Comparison of ENCODE assay signal across 24 cellular contexts in genomic region chr14:100219126-100219785, GRCh38. TPM values are rescaled to one million over a fixed set of nuclear protein-coding genes. Genes with fewer than 3 reads are reported as not detected.
DNase-seq lines count a peak whose midpoint lies in the region; ATAC-seq, FAIRE-seq and TF ChIP-seq lines count a peak whose summit lies in the region.
"Had no signal": no experiment of that assay in that cellular context is flagged by ENCODE, and none has a peak within 500 bp of the region (broad histone marks: within the 10 kb centered on the region; RNA-seq: fewer than 3 reads in every experiment).

No MANE protein-coding gene starts in this region.

- H3K9me3 Mint-ChIP-seq in astrocyte (ENCODE audit: unreplicated experiment) (no peaks in the 10 kb centered on the region), natural killer cell (no peaks in the 10 kb centered on the region), HFFc6 (no peaks in the 10 kb centered on the region)
- H3K9me3 Mint-ChIP-seq: activated T-helper 1 cell treated with anti-CD3 and anti-CD28 coated beads, Interleukin-12 subunit alpha, Interleukin-12 subunit beta, Interleukin-2, Interleukin-4 antibody, amounts not matched to agents 30 ng/mL and 10 ng/mL and 1 ng/mL, durations not matched to agents 14 hours and 24 hours and 36 hours; CD8-positive, alpha-beta memory T cell; neural crest cell; stimulated activated effector memory CD8-positive, alpha-beta T cell treated with anti-CD3 and anti-CD28 coated beads, Interleukin-12 subunit alpha, Interleukin-12 subunit beta, amount 100 ng/mL, for 72 hours had no signal

- BruUV-seq in HepG2 (replicated peaks; lab: Mats Ljungman, UMichigan): no TSS peak

- no peak overlapping the region for H3K4me2 ChIP-seq in HepG2 (ENCODE audit: low read depth, low read length)
- H3K4me2 ChIP-seq in astrocyte (ENCODE audit: low read length): no peak overlapping the region

- H3K4me3 ChIP-seq in HepG2 (replicated peaks in 1 of 3; ENCODE audit: insufficient read depth in 1 of 3, low read depth in 2 of 3, low read length in 3 of 3) (no peak overlapping the region), right lobe of liver (no peak overlapping the region), astrocyte (ENCODE audit: insufficient read depth, low read depth, low read length) (no peak overlapping the region)
- H3K4me3 ChIP-seq: cardiac muscle cell, heart left ventricle, psoas muscle had no signal

- POLR2A ChIA-PET in HepG2 (lab: Yijun Ruan, JAX): no interaction called here

- no peak overlapping the region for H3K27ac ChIP-seq in HepG2 (ENCODE audit: extremely low read length, insufficient read depth, low read length)
- H3K27ac ChIP-seq in right lobe of liver: no peak overlapping the region
- H3K27ac ChIP-seq in astrocyte (ENCODE audit: low read depth, low read length): no peak overlapping the region
- H3K27ac ChIP-seq: cardiac muscle cell, heart left ventricle, psoas muscle had no signal

- TF ChIP-seq RAD21 in HepG2 (CRISPR knock-in tag; IDR thresholded peaks at IDR 0.05): no peak

- CTCF ChIA-PET in HepG2 (lab: Yijun Ruan, JAX; ENCODE audit: low intra/inter-chr PET ratio, low total read pairs): no interaction called here

- no peaks in the 10 kb centered on the region; a peak in 1 of 5 replicates for H3K27me3 ChIP-seq in HepG2 (ENCODE audit: control insufficient read depth in 1 of 2, insufficient read depth in 2 of 2, low read length in 2 of 2)
- H3K27me3 ChIP-seq in right lobe of liver: no peaks in the 10 kb centered on the region
- H3K27me3 ChIP-seq in astrocyte (ENCODE audit: insufficient read depth, low read length): no peaks in the 10 kb centered on the region
- H3K27me3 ChIP-seq: cardiac muscle cell, heart left ventricle had no signal

- WGBS in HepG2 (ENCODE audit: low lambda C conversion rate): 100% methylated on average over 4 of the region's 4 CpGs
- WGBS in right lobe of liver (ENCODE audit: insufficient coverage, low coverage, low lambda C conversion rate, missing lambda C conversion rate): 100% methylated on average over 3 of the region's 4 CpGs

- H3K36me3 Mint-ChIP-seq in astrocyte (ENCODE audit: low read depth, unreplicated experiment) (no peaks in the 10 kb centered on the region), natural killer cell (no peaks in the 10 kb centered on the region), HFFc6 (ENCODE audit: low read depth) (no peaks in the 10 kb centered on the region)
- H3K36me3 Mint-ChIP-seq: CD8-positive, alpha-beta memory T cell; stimulated activated effector memory CD8-positive, alpha-beta T cell treated with anti-CD3 and anti-CD28 coated beads, Interleukin-12 subunit alpha, Interleukin-12 subunit beta, amount 100 ng/mL, for 72 hours had no signal

- H3K27ac Mint-ChIP-seq in astrocyte (ENCODE audit: unreplicated experiment): peak overlapping the region; percentile 36
- H3K27ac Mint-ChIP-seq in natural killer cell: no peak overlapping the region
- no peak overlapping the region for H3K27ac Mint-ChIP-seq in HFFc6
- H3K27ac Mint-ChIP-seq: activated T-helper 1 cell treated with anti-CD3 and anti-CD28 coated beads, Interleukin-12 subunit alpha, Interleukin-12 subunit beta, Interleukin-2, Interleukin-4 antibody, amounts not matched to agents 30 ng/mL and 10 ng/mL and 1 ng/mL, durations not matched to agents 14 hours and 24 hours and 36 hours; stimulated activated effector memory CD8-positive, alpha-beta T cell treated with anti-CD3 and anti-CD28 coated beads, Interleukin-12 subunit alpha, Interleukin-12 subunit beta, amount 100 ng/mL, for 72 hours had no signal

- TF ChIP-seq EP300 in HepG2 (IDR thresholded peaks at IDR 0.05; ENCODE audit: low read depth in 2 of 2, low read length in 2 of 2) (no peak), HepG2 (CRISPR knock-in tag; IDR thresholded peaks at IDR 0.05; ENCODE audit: borderline replicate concordance) (no peak)

- H3K79me2 ChIP-seq in HepG2 (ENCODE audit: insufficient read depth, low read length) (peaks cover 22% of the 10 kb centered on the region), astrocyte (ENCODE audit: insufficient read depth, low read length) (peaks cover 16% of the 10 kb centered on the region)

- H3K36me3 ChIP-seq in HepG2 (replicated peaks in 1 of 2; ENCODE audit: control insufficient read depth in 1 of 2, insufficient read depth in 2 of 2, low read length in 2 of 2) (no peaks in the 10 kb centered on the region), right lobe of liver (no peaks in the 10 kb centered on the region), astrocyte (ENCODE audit: insufficient read depth, low read length) (no peaks in the 10 kb centered on the region)
- H3K36me3 ChIP-seq: cardiac muscle cell, heart left ventricle had no signal

- no peak for TF ChIP-seq CTCF in HepG2 (CRISPR knock-in tag; IDR thresholded peaks at IDR 0.05)
- no peak for TF ChIP-seq CTCF in right lobe of liver (IDR thresholded peaks at IDR 0.05)
- no peak for TF ChIP-seq CTCF in astrocyte (IDR thresholded peaks at IDR 0.05; ENCODE audit: insufficient read depth, low read depth, low read length)
- TF ChIP-seq CTCF in natural killer cell (IDR thresholded peaks at IDR 0.05): no peak
- TF ChIP-seq CTCF in HFFc6 (IDR thresholded peaks at IDR 0.05): no peak

- TF ChIP-seq POLR2A in HepG2 (IDR thresholded peaks at IDR 0.05; ENCODE audit: insufficient read depth in 1 of 2, low read depth in 2 of 2, low read length in 2 of 2) (no peak), right lobe of liver (IDR thresholded peaks at IDR 0.05) (no peak)

- H2AFZ ChIP-seq in HepG2 (ENCODE audit: low read length): no peak overlapping the region
- H2AFZ ChIP-seq in astrocyte (ENCODE audit: low read depth, low read length): no peak overlapping the region

- H3K4me1 Mint-ChIP-seq in astrocyte (ENCODE audit: low read depth, unreplicated experiment) (no peaks in the 10 kb centered on the region), natural killer cell (peaks cover 5 to 25% of the 10 kb centered on the region in 2 donors), HFFc6 (ENCODE audit: low read depth) (peaks cover 9% of the 10 kb centered on the region)

- no peaks in the 10 kb centered on the region for H4K20me1 ChIP-seq in HepG2 (ENCODE audit: insufficient read depth, low read length)
- peaks cover 18% of the 10 kb centered on the region for H4K20me1 ChIP-seq in astrocyte (ENCODE audit: insufficient read depth, low read length)

- DNase-seq in HepG2 (ENCODE audit: low spot score) (no peak), right lobe of liver (no peak), astrocyte (ENCODE audit: low read depth) (no peak), left kidney (ENCODE audit: low read depth, low spot score) (peak; percentile 47), natural killer cell (no peak), HFFc6 (no peak)
- DNase-seq: amniotic stem cell; CD8-positive, alpha-beta memory T cell; dermis blood vessel endothelial cell; left ventricle myocardium superior; NCI-H1105; NCI-H2081; NCI-H82; OCI-M1; psoas muscle; SHP77 treated with DMSO at 0.1 percent for 48 hours; stimulated activated CD4-positive, alpha-beta T cell treated with anti-CD3 and anti-CD28 coated beads, Interleukin-1b, Interleukin-23, amount 100 ng/mL, for 48 hours had no signal

- H3K4me3 Mint-ChIP-seq in astrocyte (ENCODE audit: unreplicated experiment) (no peak overlapping the region), natural killer cell (no peak overlapping the region), HFFc6 (no peak overlapping the region)
- H3K4me3 Mint-ChIP-seq: activated T-helper 1 cell treated with anti-CD3 and anti-CD28 coated beads, Interleukin-12 subunit alpha, Interleukin-12 subunit beta, Interleukin-2, Interleukin-4 antibody, amounts not matched to agents 30 ng/mL and 10 ng/mL and 1 ng/mL, durations not matched to agents 14 hours and 24 hours and 36 hours; neural crest cell; stimulated activated effector memory CD8-positive, alpha-beta T cell treated with anti-CD3 and anti-CD28 coated beads, Interleukin-12 subunit alpha, Interleukin-12 subunit beta, amount 100 ng/mL, for 72 hours had no signal

- no peak for FAIRE-seq in HepG2 (lab: Jason Lieb, UNC)
- no peak for FAIRE-seq in astrocyte (lab: Jason Lieb, UNC)

- intact Hi-C loops in HepG2 (cut with micrococcal nuclease; ENCODE audit: unreplicated experiment) (loop anchor here (10.0 kb wide), 1 partner anchor 1816 kb away; no protein-coding TSS in a partner anchor), right lobe of liver (cut with DNase I) (no loop called here), natural killer cell (cut with micrococcal nuclease) (no loop called here)

- H3K9me3 ChIP-seq in HepG2 (ENCODE audit: low read length) (no peaks in the 10 kb centered on the region), right lobe of liver (no peaks in the 10 kb centered on the region), astrocyte (ENCODE audit: insufficient read depth, low read depth, low read length) (no peaks in the 10 kb centered on the region)
- H3K9me3 ChIP-seq: heart left ventricle, psoas muscle had no signal

- H3K4me1 ChIP-seq in HepG2 (ENCODE audit: insufficient read depth, low read length): peaks cover 39% of the 10 kb centered on the region
- peaks cover 0 to 28% (median 3%) of the 10 kb centered on the region in 4 donors for H3K4me1 ChIP-seq in right lobe of liver
- peaks cover 23% of the 10 kb centered on the region for H3K4me1 ChIP-seq in astrocyte (ENCODE audit: insufficient read depth, low read length)

- in situ Hi-C loops in HepG2 (cut with HindIII; ENCODE audit: extremely low pct_ligation_motif_present, low pct_unique_long_range_greater_than_20kb): no loop called here

- H3K9ac ChIP-seq in HepG2 (ENCODE audit: insufficient read depth, low read depth, low read length): no peak overlapping the region
- H3K9ac ChIP-seq in astrocyte (ENCODE audit: low read length): no peak overlapping the region

- ATAC-seq in HepG2 (no peak), right lobe of liver (no peak), HG03354 (IDR thresholded peaks at IDR 0.05; ENCODE audit: poor library complexity, severe bottlenecking, unreplicated experiment) (no peak), natural killer cell (no peak)
- ATAC-seq: HCT116; heart left ventricle; left ventricle myocardium superior; psoas muscle; stimulated activated effector memory CD8-positive, alpha-beta T cell treated with anti-CD3 and anti-CD28 coated beads, Interleukin-12 subunit alpha, Interleukin-12 subunit beta, amount 100 ng/mL, for 72 hours had no signal

- H3K27me3 Mint-ChIP-seq in astrocyte (ENCODE audit: low read depth, unreplicated experiment): no peaks in the 10 kb centered on the region
- H3K27me3 Mint-ChIP-seq in natural killer cell (ENCODE audit: low read depth in 2 of 2): no peaks in the 10 kb centered on the region
- no peaks in the 10 kb centered on the region for H3K27me3 Mint-ChIP-seq in HFFc6 (ENCODE audit: insufficient read depth)
- H3K27me3 Mint-ChIP-seq: CD8-positive, alpha-beta memory T cell had no signal

RNA-seq across cellular contexts. Expression of gene YY1, which starts 19.7 kb away (rescaled TPM):
- total RNA-seq in HepG2 (2016; rRNA removed; fragmentation: Illumina TruSeq; extraction: Trizol) (62.8 and 68.1 TPM in 2 replicates), right lobe of liver (10 to 100 TPM; 24.4 to 52.5 (median 36.1) TPM), astrocyte (84.5 and 87.5 TPM in 2 replicates), natural killer cell (10 to 100 TPM; 77.9 to 92.6 (median 90.4) TPM)
- total RNA-seq in HepG2 (2016; cell fraction: cytosol; rRNA removed; fragmentation: Illumina TruSeq; extraction: Trizol; ENCODE audit: low read depth): 18.9 and 19.0 TPM in 2 replicates
- 58.6 and 68.6 TPM in 2 replicates for total RNA-seq in HepG2 (2016; cell fraction: insoluble cytoplasmic fraction; rRNA removed; fragmentation: Illumina TruSeq; extraction: Trizol)
- 65.4 and 80.0 TPM in 2 replicates for total RNA-seq in HepG2 (2016; cell fraction: membrane; rRNA removed; fragmentation: Illumina TruSeq; extraction: Trizol)
- 38.0 and 40.7 TPM in 2 replicates for total RNA-seq in HepG2 (2016; cell fraction: nucleus; rRNA removed; fragmentation: Illumina TruSeq; extraction: Trizol)
- 23.9 and 29.4 TPM in 2 replicates for polyA plus RNA-seq in HepG2 (2011; rRNA removed)
- 13.8 and 18.5 TPM in 2 replicates for polyA plus RNA-seq in HepG2 (2011; cell fraction: cytosol; rRNA removed)
- polyA plus RNA-seq in HepG2 (2011; cell fraction: nucleus; rRNA removed): 23.8 and 24.4 TPM in 2 replicates
- 43.4 and 54.0 TPM in 2 replicates for polyA plus RNA-seq in HepG2 (2012)
- 29.1 and 32.3 TPM in 2 replicates for polyA plus RNA-seq in HepG2 (2016; cell fraction: cytosol; fragmentation: Illumina TruSeq; extraction: Trizol; ENCODE audit: low read depth)
- polyA plus RNA-seq in HepG2 (2016; cell fraction: insoluble cytoplasmic fraction; fragmentation: Illumina TruSeq; extraction: Trizol; ENCODE audit: low read depth): 93.6 and 111 TPM in 2 replicates
- 65.2 and 73.0 TPM in 2 replicates for polyA plus RNA-seq in HepG2 (2016; cell fraction: membrane; fragmentation: Illumina TruSeq; extraction: Trizol; ENCODE audit: low read depth)
- 82.8 and 91.4 TPM in 2 replicates for polyA plus RNA-seq in HepG2 (2016; cell fraction: nucleus; fragmentation: Illumina TruSeq; extraction: Trizol; ENCODE audit: insufficient read depth, low read depth)
- polyA minus RNA-seq in HepG2 (2011; rRNA and poly(A)+ RNA removed; ENCODE audit: low replicate concordance): 24.4 and 42.6 TPM in 2 replicates
- polyA minus RNA-seq in HepG2 (2011; cell fraction: cytosol; rRNA and poly(A)+ RNA removed): 17.8 and 23.1 TPM in 2 replicates
- 36.4 and 41.8 TPM in 2 replicates for polyA minus RNA-seq in HepG2 (2011; cell fraction: nucleus; rRNA and poly(A)+ RNA removed)
- 10 to 100 TPM; 57.0 to 70.8 (median 68.1) TPM for total RNA-seq in HFFc6 (2021; fragmentation: NEBNext Ultra II Directional; extraction: Animal tissue kit (Norgen Biotek cat#: 25700))

RNA-seq across cellular contexts. Expression of gene DEGS2, which starts 59.8 kb away (rescaled TPM):
- 0.09 TPM in 1 of 2 replicates, not detected in the other for total RNA-seq in HepG2 (2016; rRNA removed; fragmentation: Illumina TruSeq; extraction: Trizol)
- 0.18 and 0.30 TPM in 2 replicates for total RNA-seq in HepG2 (2016; cell fraction: cytosol; rRNA removed; fragmentation: Illumina TruSeq; extraction: Trizol; ENCODE audit: low read depth)
- 0.04 TPM in 2 replicates for total RNA-seq in HepG2 (2016; cell fraction: insoluble cytoplasmic fraction; rRNA removed; fragmentation: Illumina TruSeq; extraction: Trizol)
- 0.07 and 0.19 TPM in 2 replicates for total RNA-seq in HepG2 (2016; cell fraction: membrane; rRNA removed; fragmentation: Illumina TruSeq; extraction: Trizol)
- 0.12 and 0.28 TPM in 2 replicates for total RNA-seq in HepG2 (2016; cell fraction: nucleus; rRNA removed; fragmentation: Illumina TruSeq; extraction: Trizol)
- 0.09 and 0.14 TPM in 2 replicates for polyA plus RNA-seq in HepG2 (2011; rRNA removed)
- polyA plus RNA-seq in HepG2 (2011; cell fraction: cytosol; rRNA removed): 0.15 and 0.30 TPM in 2 replicates
- polyA plus RNA-seq in HepG2 (2011; cell fraction: nucleus; rRNA removed): 1.6 and 2.0 TPM in 2 replicates
- polyA plus RNA-seq in HepG2 (2012): 0.25 and 0.91 TPM in 2 replicates
- polyA plus RNA-seq in HepG2 (2016; cell fraction: cytosol; fragmentation: Illumina TruSeq; extraction: Trizol; ENCODE audit: low read depth): not detected in 2 replicates
- 0.07 TPM in 1 of 2 replicates, not detected in the other for polyA plus RNA-seq in HepG2 (2016; cell fraction: insoluble cytoplasmic fraction; fragmentation: Illumina TruSeq; extraction: Trizol; ENCODE audit: low read depth)
- polyA plus RNA-seq in HepG2 (2016; cell fraction: membrane; fragmentation: Illumina TruSeq; extraction: Trizol; ENCODE audit: low read depth): not detected in 2 replicates
- polyA plus RNA-seq in HepG2 (2016; cell fraction: nucleus; fragmentation: Illumina TruSeq; extraction: Trizol; ENCODE audit: insufficient read depth, low read depth): 0.22 TPM in 1 of 2 replicates, not detected in the other
- polyA minus RNA-seq in HepG2 (2011; rRNA and poly(A)+ RNA removed; ENCODE audit: low replicate concordance): 0.30 and 1.6 TPM in 2 replicates
- 0.26 and 0.30 TPM in 2 replicates for polyA minus RNA-seq in HepG2 (2011; cell fraction: cytosol; rRNA and poly(A)+ RNA removed)
- polyA minus RNA-seq in HepG2 (2011; cell fraction: nucleus; rRNA and poly(A)+ RNA removed): 0.37 and 0.90 TPM in 2 replicates
- under 1 TPM; 0.09 to 0.55 (median 0.22) TPM for total RNA-seq in right lobe of liver
- 0.07 TPM in 1 of 2 replicates, not detected in the other for total RNA-seq in astrocyte
- total RNA-seq in natural killer cell: 1 to 10 TPM in 2 of 3 donors, under 1 TPM in 1; 0.60 to 7.1 (median 4.4) TPM
- not detected for total RNA-seq in HFFc6 (2021; fragmentation: NEBNext Ultra II Directional; extraction: Animal tissue kit (Norgen Biotek cat#: 25700))
- total RNA-seq: left ventricle myocardium superior, neural crest cell had no signal
